8 cellular contexts compared by ENCODE assay signal in the genomic region with DNA sequence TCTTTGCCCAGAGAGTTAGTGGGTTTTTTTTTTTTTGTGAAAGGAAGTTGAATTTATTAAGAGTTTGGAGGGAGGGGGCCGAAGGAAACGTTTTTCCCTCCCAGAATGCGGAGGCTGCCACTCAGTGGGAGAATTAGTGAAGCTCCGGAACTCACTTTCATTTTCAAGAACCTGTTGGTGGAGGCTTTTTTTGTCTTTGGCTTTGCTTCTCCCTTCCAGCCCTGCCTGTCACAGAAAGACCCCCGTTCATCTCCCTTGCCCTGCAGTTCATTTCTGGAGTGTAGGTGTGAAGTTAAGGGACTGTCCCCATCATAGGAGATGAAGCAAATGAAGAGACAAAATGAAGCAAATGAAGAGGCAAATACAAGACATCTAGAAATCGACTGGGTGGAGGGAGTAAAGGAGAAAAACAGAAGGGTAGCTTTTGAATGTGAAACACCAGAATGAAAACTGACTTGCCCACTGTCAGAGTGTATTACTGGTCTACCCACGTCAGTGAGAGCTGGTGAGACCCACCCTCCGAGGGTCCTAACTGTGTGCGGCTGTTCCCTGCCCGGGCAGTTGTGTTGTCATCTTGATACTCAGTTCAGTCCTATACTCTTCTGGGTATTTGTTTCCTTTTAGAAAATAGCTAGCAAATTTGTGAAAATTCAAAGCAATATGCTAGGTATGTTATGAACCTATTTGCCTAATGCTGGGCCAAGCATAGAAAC.
DNase-seq lines count a peak whose midpoint lies in the region; ATAC-seq and TF ChIP-seq lines count a peak whose summit lies in the region.

No MANE protein-coding gene starts in this region.

- H3K36me3 ChIP-seq in esophagus squamous epithelium (no peaks in the 10 kb centered on the region), rectal smooth muscle tissue (ENCODE audit: control insufficient read depth, insufficient read depth, low read length) (no peaks in the 10 kb centered on the region), neural progenitor cell (no peaks in the 10 kb centered on the region)

- intact Hi-C loops in esophagus squamous epithelium (cut with DNase I): no loop called here

- H3K27ac ChIP-seq in esophagus squamous epithelium: peak overlapping the region; percentile 32 to 82 (median 59)
- peak overlapping the region; percentile 86 for H3K27ac ChIP-seq in rectal smooth muscle tissue (ENCODE audit: low read depth, low read length)
- H3K27ac ChIP-seq in neural progenitor cell: no peak overlapping the region

- no peak for TF ChIP-seq POLR2A in esophagus squamous epithelium (IDR thresholded peaks at IDR 0.05)

- H3K4me1 Mint-ChIP-seq in T-cell (peaks cover 74 to 81% (median 77%) of the 10 kb centered on the region in 3 donors), neural progenitor cell (peaks cover 20% of the 10 kb centered on the region), glutamatergic neuron (ENCODE audit: low read depth, unreplicated experiment) (peaks cover 5% of the 10 kb centered on the region)

- H2AFZ ChIP-seq in neural progenitor cell (replicated peaks): no peak overlapping the region

- H3K27ac Mint-ChIP-seq in T-cell (peak overlapping the region; percentile 88 to 91), neural progenitor cell (no peak overlapping the region), glutamatergic neuron (ENCODE audit: unreplicated experiment) (no peak overlapping the region)

- TF ChIP-seq CTCF in esophagus squamous epithelium (IDR thresholded peaks at IDR 0.05) (peak in 1 of 6 experiments; percentile 6), neural progenitor cell (IDR thresholded peaks at IDR 0.05) (no peak), glutamatergic neuron (IDR thresholded peaks at IDR 0.05; ENCODE audit: partially characterized antibody, unreplicated experiment) (no peak)

- H3K27me3 ChIP-seq in esophagus squamous epithelium (no peaks in the 10 kb centered on the region), rectal smooth muscle tissue (ENCODE audit: control insufficient read depth, insufficient read depth, low read length) (no peaks in the 10 kb centered on the region), neural progenitor cell (no peaks in the 10 kb centered on the region)

- H4K20me1 ChIP-seq in neural progenitor cell (ENCODE audit: low read depth): no peaks in the 10 kb centered on the region

- CTCF ChIA-PET in T-cell (lab: Charles Lee): interaction anchor here (0.6 to 1.6 kb wide), 8 partner anchors 49 to 148 kb away, joined by 3 to 6 read pairs (median 4); a partner anchor contains a TSS

- POLR2A ChIA-PET in T-cell (lab: Charles Lee): no interaction called here

- peak; percentile 19 for DNase-seq in COLO829 (ENCODE audit: low spot score)
- peak in 20 of 34 experiments; percentile 2 to 20 (median 8) for DNase-seq in T-cell
- DNase-seq in esophagus squamous epithelium (lab: John Stamatoyannopoulos, UW): no peak
- no peak for DNase-seq in neural progenitor cell (ENCODE audit: low spot score)
- no peak for DNase-seq in islet precursor cell
- DNase-seq in glutamatergic neuron: no peak

- ATAC-seq in GM21737 (IDR thresholded peaks at IDR 0.05; ENCODE audit: unreplicated experiment) (peak; percentile 45), T-cell (replicated peaks in 1 of 4) (peak; percentile 49 to 63 (median 54))

- H3K4me2 ChIP-seq in neural progenitor cell: no peak overlapping the region

- no peaks in the 10 kb centered on the region for H3K79me2 ChIP-seq in neural progenitor cell (ENCODE audit: low read depth)

- 31 to 32% methylated on average over 10 of the region's 10 CpGs for WGBS in esophagus squamous epithelium, 2 donors

- H3K4me3 ChIP-seq in esophagus squamous epithelium (peak overlapping the region in 3 of 4 donors; percentile 5 to 47 (median 25)), rectal smooth muscle tissue (ENCODE audit: low read length) (peak overlapping the region; percentile 60), neural progenitor cell (no peak overlapping the region)

- H3K4me1 ChIP-seq in esophagus squamous epithelium: peaks cover 9 to 68% (median 23%) of the 10 kb centered on the region in 3 donors
- H3K4me1 ChIP-seq in rectal smooth muscle tissue (ENCODE audit: control insufficient read depth, insufficient read depth, low read length): peaks cover 43% of the 10 kb centered on the region
- H3K4me1 ChIP-seq in neural progenitor cell: peaks cover 20% of the 10 kb centered on the region

- no peaks in the 10 kb centered on the region for H3K9me3 Mint-ChIP-seq in T-cell
- H3K9me3 Mint-ChIP-seq in neural progenitor cell: no peaks in the 10 kb centered on the region
- H3K9me3 Mint-ChIP-seq in glutamatergic neuron (ENCODE audit: unreplicated experiment): no peaks in the 10 kb centered on the region

- no peaks in the 10 kb centered on the region for H3K36me3 Mint-ChIP-seq in T-cell
- H3K36me3 Mint-ChIP-seq in neural progenitor cell: no peaks in the 10 kb centered on the region
- H3K36me3 Mint-ChIP-seq in glutamatergic neuron (ENCODE audit: unreplicated experiment): no peaks in the 10 kb centered on the region

- H3K9ac ChIP-seq in rectal smooth muscle tissue (ENCODE audit: low read length) (peak overlapping the region; percentile 42), neural progenitor cell (no peak overlapping the region)

- H3K4me3 Mint-ChIP-seq in T-cell: peak overlapping the region; percentile 76 to 84 (median 77)
- no peak overlapping the region for H3K4me3 Mint-ChIP-seq in neural progenitor cell
- no peak overlapping the region for H3K4me3 Mint-ChIP-seq in glutamatergic neuron (ENCODE audit: unreplicated experiment)

- H3K9me3 ChIP-seq in esophagus squamous epithelium (no peaks in the 10 kb centered on the region), neural progenitor cell (ENCODE audit: low read depth) (no peaks in the 10 kb centered on the region)

- no peaks in the 10 kb centered on the region for H3K27me3 Mint-ChIP-seq in T-cell
- H3K27me3 Mint-ChIP-seq in neural progenitor cell (ENCODE audit: insufficient read depth, low read depth): no peaks in the 10 kb centered on the region
- no peaks in the 10 kb centered on the region for H3K27me3 Mint-ChIP-seq in glutamatergic neuron (ENCODE audit: unreplicated experiment)

- peaks cover 4% of the 10 kb centered on the region for H3F3A ChIP-seq in neural progenitor cell (ENCODE audit: low read depth)

Comparison
In these comparisons a context has a peak if more than half of its experiments do, and no peak if none do; other contexts are left out.
1. DNase-seq: peak in COLO829 (single experiment) and T-cell (20 of 34); none in esophagus squamous epithelium (single experiment), neural progenitor cell (single experiment), islet precursor cell (single experiment) and glutamatergic neuron (single experiment).
2. H3K27ac Mint-ChIP-seq: peak in T-cell (2 of 2); none in neural progenitor cell (single experiment) and glutamatergic neuron (single experiment).
3. H3K4me3 Mint-ChIP-seq: peak in T-cell (3 of 3); none in neural progenitor cell (single experiment) and glutamatergic neuron (single experiment).